9 cellular contexts compared by ENCODE assay signal in the genomic region with DNA sequence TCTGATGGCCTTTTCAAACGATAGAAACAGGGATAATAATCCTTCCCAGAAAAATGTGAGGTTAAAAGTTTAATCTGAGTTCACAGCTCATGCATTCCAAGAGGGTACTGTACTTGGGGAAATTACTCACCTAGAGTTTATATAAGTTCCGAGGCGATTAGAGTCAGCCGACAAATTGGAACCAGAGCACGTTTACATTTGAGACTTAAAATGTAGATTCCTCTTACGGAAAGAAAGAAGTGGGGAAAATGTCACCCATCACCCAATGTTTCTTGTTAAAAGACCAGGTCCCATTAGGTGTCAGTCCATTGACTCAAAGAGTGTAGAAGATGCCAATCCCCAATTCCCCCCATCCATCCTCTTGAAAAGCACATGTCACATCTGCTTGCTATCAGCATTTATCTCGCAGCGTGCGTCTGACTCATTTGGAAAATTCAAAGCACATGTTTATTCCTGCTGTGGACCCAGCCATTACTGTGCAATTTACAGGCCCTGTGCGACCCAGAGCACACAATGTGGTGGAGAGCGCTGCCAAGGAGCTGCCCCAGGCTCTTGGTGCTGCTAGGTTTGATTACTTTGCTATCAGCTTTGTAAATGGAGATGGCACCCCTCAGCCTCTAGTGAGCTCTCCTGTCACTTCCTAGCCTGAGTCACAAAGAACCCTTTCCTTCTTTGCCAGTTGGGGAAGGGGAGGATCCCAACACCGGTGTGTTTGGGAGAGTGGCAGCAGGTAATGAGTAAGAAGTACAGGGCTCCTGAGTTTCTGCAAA.
A peak's percentile ranks its signal among the peaks of the same experiment; 100 is the strongest.
DNase-seq lines count a peak whose midpoint lies in the region; ATAC-seq and TF ChIP-seq lines count a peak whose summit lies in the region.
"Had no signal": no experiment of that assay in that cellular context is flagged by ENCODE, and none has a peak within 500 bp of the region (broad histone marks: within the 10 kb centered on the region; RNA-seq: fewer than 3 reads in every experiment).

No MANE protein-coding gene starts in this region.

- no peak overlapping the region for H3K4ac ChIP-seq in neuronal stem cell (ENCODE audit: low read length)

- H3K4me1 ChIP-seq in heart right ventricle (peaks cover 8 to 48% (median 25%) of the 10 kb centered on the region in 9 donors), stomach smooth muscle (ENCODE audit: control insufficient read depth, insufficient read depth, low read length) (peaks cover 34% of the 10 kb centered on the region), neuronal stem cell (ENCODE audit: control insufficient read depth in 2 of 2, insufficient read depth in 1 of 2, low read depth in 1 of 2, low read length in 2 of 2) (peaks cover 0 to 2% of the 10 kb centered on the region in 2 donors)

- H2AFZ ChIP-seq in neuronal stem cell (ENCODE audit: low read length) = no peak overlapping the region

- H3K23ac ChIP-seq in neuronal stem cell (ENCODE audit: low read depth, low read length, poor library complexity) = no peak overlapping the region

- no peak overlapping the region for H4K91ac ChIP-seq in neuronal stem cell (ENCODE audit: low read depth, low read length, poor library complexity)

- no peaks in the 10 kb centered on the region for H3K9me3 Mint-ChIP-seq in activated naive CD4-positive, alpha-beta T cell treated with anti-CD3 and anti-CD28 coated beads, Interleukin-2, amount 50 U/mL, for 72 hours

- H2AK5ac ChIP-seq in neuronal stem cell (ENCODE audit: low read depth, low read length) = no peak overlapping the region

- H3K36me3 ChIP-seq in heart right ventricle (no peaks in the 10 kb centered on the region), stomach smooth muscle (ENCODE audit: control insufficient read depth in 2 of 2, insufficient read depth in 2 of 2, low read length in 2 of 2) (no peaks in the 10 kb centered on the region), neuronal stem cell (replicated peaks in 1 of 2; ENCODE audit: control insufficient read depth in 2 of 2, insufficient read depth in 2 of 2, low read length in 2 of 2) (no peaks in the 10 kb centered on the region)

- no peak overlapping the region for H3K18ac ChIP-seq in neuronal stem cell (ENCODE audit: low read length)

- H3K9me3 ChIP-seq in heart right ventricle (no peaks in the 10 kb centered on the region), stomach smooth muscle (ENCODE audit: control insufficient read depth in 2 of 2, low read length in 2 of 2) (no peaks in the 10 kb centered on the region), neuronal stem cell (replicated peaks in 1 of 2; ENCODE audit: control insufficient read depth in 2 of 2, insufficient read depth in 1 of 2, low read depth in 1 of 2, low read length in 2 of 2) (no peaks in the 10 kb centered on the region)

- H4K8ac ChIP-seq in neuronal stem cell (ENCODE audit: low read depth, low read length) = no peak overlapping the region

- intact Hi-C loops in heart right ventricle (cut with DNase I) = no loop called here

- no peak for TF ChIP-seq CTCF in heart right ventricle (IDR thresholded peaks at IDR 0.05)

- H3K79me1 ChIP-seq in neuronal stem cell (ENCODE audit: low read depth, low read length) = no peaks in the 10 kb centered on the region

- H3K36me3 Mint-ChIP-seq in activated naive CD4-positive, alpha-beta T cell treated with anti-CD3 and anti-CD28 coated beads, Interleukin-2, amount 50 U/mL, for 72 hours = no peaks in the 10 kb centered on the region

- no peak overlapping the region for H2BK120ac ChIP-seq in neuronal stem cell (ENCODE audit: low read depth, low read length)

- 64 to 67% methylated on average over 12 of the region's 12 CpGs for WGBS in heart right ventricle, 2 donors
- WGBS in neuronal stem cell (ENCODE audit: extremely low coverage in 2 of 2, insufficient read length in 2 of 2, insufficient replicate concordance in 1 of 2), 2 donors = no CpG with 5 or more reads among the region's 12 CpGs

- H2BK12ac ChIP-seq in neuronal stem cell (ENCODE audit: low read length) = no peak overlapping the region

- H3K27me3 ChIP-seq in heart right ventricle (no peaks in the 10 kb centered on the region), stomach smooth muscle (ENCODE audit: control insufficient read depth in 1 of 2, insufficient read depth in 2 of 2, low read length in 2 of 2) (no peaks in the 10 kb centered on the region), neuronal stem cell (ENCODE audit: control insufficient read depth in 3 of 3, insufficient read depth in 3 of 3, low read depth in 1 of 3, low read length in 3 of 3) (no peaks in the 10 kb centered on the region)

- H3K4me2 ChIP-seq in neuronal stem cell (ENCODE audit: insufficient read depth, low read length, poor library complexity, severe bottlenecking) = no peak overlapping the region

- no peak overlapping the region for H2BK5ac ChIP-seq in neuronal stem cell (ENCODE audit: low read length)

- no peak overlapping the region for H3K14ac ChIP-seq in neuronal stem cell (ENCODE audit: low read length)

- H3K4me3 ChIP-seq in heart right ventricle = no peak overlapping the region
- peak overlapping the region in 1 of 2 donors; percentile 9 for H3K4me3 ChIP-seq in stomach smooth muscle (ENCODE audit: low read length in 2 of 2)
- no peak overlapping the region for H3K4me3 ChIP-seq in neuronal stem cell (ENCODE audit: low read length in 2 of 2)

- H3K9ac ChIP-seq in stomach smooth muscle (ENCODE audit: low read length in 2 of 2) = no peak overlapping the region
- H3K9ac ChIP-seq in neuronal stem cell (ENCODE audit: low read depth, low read length, poor library complexity) = no peak overlapping the region

- peak overlapping the region in 4 of 10 donors; percentile 49 to 68 (median 58) for H3K27ac ChIP-seq in heart right ventricle
- H3K27ac ChIP-seq in stomach smooth muscle (ENCODE audit: low read length) = peak overlapping the region; percentile 66
- no peak overlapping the region for H3K27ac ChIP-seq in neuronal stem cell (replicated peaks; ENCODE audit: low read length)

- no peak overlapping the region for H3K27ac Mint-ChIP-seq in activated naive CD4-positive, alpha-beta T cell treated with anti-CD3 and anti-CD28 coated beads, Interleukin-2, amount 50 U/mL, for 72 hours

- H2BK15ac ChIP-seq in neuronal stem cell (ENCODE audit: low read length) = no peak overlapping the region

- CTCF ChIA-PET in HEK293T (lab: Yijun Ruan, JAX) = no interaction called here

- POLR2A ChIA-PET in HEK293T (lab: Yijun Ruan, JAX) = interaction anchor here (0.8 to 1.1 kb wide), 2 partner anchors 19 to 62 kb away, joined by 3 read pairs; no protein-coding TSS in a partner anchor

- DNase-seq in HEK293T (ENCODE audit: extremely low spot score) (peak; percentile 26), T1000 (lab: John Stamatoyannopoulos, UW) (peak; percentile 25), heart right ventricle (no peak), middle frontal gyrus (ENCODE audit: extremely low spot score, low spot score) (no peak), LoVo (ENCODE audit: low spot score) (no peak), neuronal stem cell (ENCODE audit: low spot score) (no peak)
- DNase-seq in activated naive CD4-positive, alpha-beta T cell treated with anti-CD3 and anti-CD28 coated beads, Interleukin-2, amount 50 U/mL, for 72 hours (ENCODE audit: low spot score in 2 of 2) = no peak
- DNase-seq: NCI-H1436 had no signal

- peak in 7 of 8 donors; percentile 9 to 55 (median 47) for ATAC-seq in heart right ventricle
- no peak for ATAC-seq in activated naive CD4-positive, alpha-beta T cell treated with anti-CD3 and anti-CD28 coated beads, Interleukin-2, amount 50 U/mL, for 72 hours

TF ChIP-seq in HEK293T, 16 proteins besides CTCF, POLR2A, EP300 and RAD21:
- TF ChIP-seq, protein P1, sequence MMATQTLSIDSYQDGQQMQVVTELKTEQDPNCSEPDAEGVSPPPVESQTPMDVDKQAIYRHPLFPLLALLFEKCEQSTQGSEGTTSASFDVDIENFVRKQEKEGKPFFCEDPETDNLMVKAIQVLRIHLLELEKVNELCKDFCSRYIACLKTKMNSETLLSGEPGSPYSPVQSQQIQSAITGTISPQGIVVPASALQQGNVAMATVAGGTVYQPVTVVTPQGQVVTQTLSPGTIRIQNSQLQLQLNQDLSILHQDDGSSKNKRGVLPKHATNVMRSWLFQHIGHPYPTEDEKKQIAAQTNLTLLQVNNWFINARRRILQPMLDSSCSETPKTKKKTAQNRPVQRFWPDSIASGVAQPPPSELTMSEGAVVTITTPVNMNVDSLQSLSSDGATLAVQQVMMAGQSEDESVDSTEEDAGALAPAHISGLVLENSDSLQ (IDR thresholded peaks at IDR 0.05) = peak; percentile 91
- peak; percentile 86 for TF ChIP-seq ARNT (IDR thresholded peaks at IDR 0.05)
- TF ChIP-seq ELF4 (IDR thresholded peaks at IDR 0.05) = no peak
- TF ChIP-seq CTBP1 (IDR thresholded peaks at IDR 0.05; ENCODE audit: borderline replicate concordance) = peak; percentile 63; the same call in 1 of the 2 replicates

Comparison
In these comparisons a context has a peak if more than half of its experiments do, and no peak if none do; other contexts are left out.
1. DNase-seq: peak in HEK293T (single experiment) and T1000 (single experiment); none in heart right ventricle (0 of 2), middle frontal gyrus (single experiment), LoVo (single experiment), activated naive CD4-positive, alpha-beta T cell treated with anti-CD3 and anti-CD28 coated beads, Interleukin-2, amount 50 U/mL, for 72 hours (0 of 2) and neuronal stem cell (single experiment).
2. ATAC-seq: peak in heart right ventricle (7 of 8); none in activated naive CD4-positive, alpha-beta T cell treated with anti-CD3 and anti-CD28 coated beads, Interleukin-2, amount 50 U/mL, for 72 hours (0 of 2).